In genomic region chr4:173370477-173371291, GRCh38 we compare ENCODE assay signal across 8 cellular contexts. TPM values are rescaled to one million over a fixed set of nuclear protein-coding genes. Genes with fewer than 3 reads are reported as not detected.
A peak's percentile ranks its signal among the peaks of the same experiment; 100 is the strongest.
DNase-seq lines count a peak whose midpoint lies in the region; ATAC-seq and TF ChIP-seq lines count a peak whose summit lies in the region.

TSS of gene SAP30 (plus strand) at chr4:173370954. CDS start at chr4:173371183, 229 bp downstream.

- H3K4me1 Mint-ChIP-seq in activated CD4-positive, alpha-beta T cell treated with anti-CD3 and anti-CD28 coated beads for 36 hours, result peaks cover 31% of the 10 kb centered on the region

- no peaks in the 10 kb centered on the region for H3K9me3 Mint-ChIP-seq in activated CD4-positive, alpha-beta T cell treated with anti-CD3 and anti-CD28 coated beads for 36 hours (ENCODE audit: low read depth)

- CTCF ChIA-PET in activated CD4-positive, alpha-beta T cell treated with anti-CD3 and anti-CD28 coated beads for 36 hours (lab: Charles Lee), result interaction anchor here (0.7 to 3.1 kb wide), 6 partner anchors 37 to 173 kb away, joined by 3 to 15 read pairs (median 4); partner anchors contain the start of gene HMGB2

- H3K4me3 ChIP-seq in choroid plexus epithelial cell (ENCODE audit: low read depth, low read length), result peak within 1 kb of the TSS; percentile 92
- peak within 1 kb of the TSS; percentile 91 for H3K4me3 ChIP-seq in kidney epithelial cell (ENCODE audit: low read depth, low read length)

- intact Hi-C loops in activated CD4-positive, alpha-beta T cell treated with anti-CD3 and anti-CD28 coated beads for 36 hours (cut with DNase I, micrococcal nuclease), result loop anchor here (1.0 to 2.0 kb wide), 5 partner anchors 36 to 913 kb away; partner anchors contain the start of genes CEP44 (in 2 of the 2), FBXO8 (in 2 of the 2), HMGB2 (in 2 of the 2) and GALNT7 (in 1 of the 2)

- H3K36me3 ChIP-seq in kidney epithelial cell (ENCODE audit: control insufficient read depth, insufficient read depth, low read length), result no peaks in the 10 kb centered on the region

- peak; percentile 65 for ATAC-seq in HG03442 (IDR thresholded peaks at IDR 0.05; ENCODE audit: unreplicated experiment)
- peak; percentile 88 for ATAC-seq in activated CD4-positive, alpha-beta T cell treated with anti-CD3 and anti-CD28 coated beads for 36 hours

- H3K27me3 ChIP-seq in kidney epithelial cell (ENCODE audit: control insufficient read depth, insufficient read depth, low read length), result no peaks in the 10 kb centered on the region

- peak within 1 kb of the TSS; percentile 93 for H3K4me3 Mint-ChIP-seq in activated CD4-positive, alpha-beta T cell treated with anti-CD3 and anti-CD28 coated beads for 36 hours

- peaks cover 15% of the 10 kb centered on the region for H3K36me3 Mint-ChIP-seq in activated CD4-positive, alpha-beta T cell treated with anti-CD3 and anti-CD28 coated beads for 36 hours (ENCODE audit: low read depth)

- POLR2A ChIA-PET in activated CD4-positive, alpha-beta T cell treated with anti-CD3 and anti-CD28 coated beads for 36 hours (lab: Charles Lee), result interaction anchor here (0.5 to 3.8 kb wide), 8 partner anchors 17 to 159 kb away, joined by 3 to 107 read pairs (median 3); partner anchors contain the start of gene HMGB2

- peak; percentile 98 for DNase-seq in Ammon's horn (ENCODE audit: low spot score)
- peak; percentile 82 for DNase-seq in GM19238 (ENCODE audit: insufficient read length, low spot score)
- peak; percentile 86 to 89 for DNase-seq in NCI-H524 (lab: John Stamatoyannopoulos, UW)
- peak; percentile 99 for DNase-seq in activated CD4-positive, alpha-beta T cell treated with anti-CD3 and anti-CD28 coated beads for 36 hours
- peak; percentile 99 for DNase-seq in choroid plexus epithelial cell (ENCODE audit: low read depth)
- DNase-seq in kidney epithelial cell (ENCODE audit: low read depth), result peak; percentile 85
- DNase-seq in stimulated activated CD4-positive, alpha-beta T cell treated with anti-CD3 and anti-CD28 coated beads, Interleukin-15, amount 100 ng/mL, for 48 hours (ENCODE audit: low read depth in 2 of 2), result peak; percentile 92 to 93

- peaks cover 8% of the 10 kb centered on the region for H3K27me3 Mint-ChIP-seq in activated CD4-positive, alpha-beta T cell treated with anti-CD3 and anti-CD28 coated beads for 36 hours

- peak within 1 kb of the TSS; percentile 100 for H3K27ac Mint-ChIP-seq in activated CD4-positive, alpha-beta T cell treated with anti-CD3 and anti-CD28 coated beads for 36 hours

- TF ChIP-seq CTCF in choroid plexus epithelial cell (conservative IDR thresholded peaks at IDR 0.05; ENCODE audit: low read depth, low read length) (no peak), kidney epithelial cell (IDR thresholded peaks at IDR 0.05; ENCODE audit: insufficient read depth, low read length, poor library complexity, severe bottlenecking) (no peak)

RNA-seq across cellular contexts. Expression of gene SAP30, which starts in this region (rescaled TPM):
- total RNA-seq in activated CD4-positive, alpha-beta T cell treated with anti-CD3 and anti-CD28 coated beads for 36 hours, result 10 to 100 TPM; 22.0 to 29.3 TPM
- total RNA-seq in kidney epithelial cell, result 11.6 and 17.0 TPM in 2 replicates

Comparison
In these comparisons a context has a peak if more than half of its experiments do, and no peak if none do; other contexts are left out.
1. Peak in every context shown above with its lines: DNase-seq, ATAC-seq and H3K4me3 ChIP-seq.